In genomic region chr3:190995156-190995555, GRCh38 we compare ENCODE assay signal across 29 cellular contexts.
"Had no signal": no experiment of that assay in that cellular context is flagged by ENCODE, and none has a peak within 500 bp of the region (broad histone marks: within the 10 kb centered on the region; RNA-seq: fewer than 3 reads in every experiment).

No MANE protein-coding gene starts in this region.

- ATAC-seq: activated naive CD4-positive, alpha-beta T cell treated with anti-CD3 and anti-CD28 coated beads, Interleukin-2, amount 50 U/mL, for 72 hours; activated T-cell treated with anti-CD3 and anti-CD28 coated beads, Interleukin-2, amount 50 U/mL, for 72 hours; body of pancreas; esophagus mucosa had no signal

- DNase-seq: activated CD4-positive, alpha-beta memory T cell treated with anti-CD3 and anti-CD28 coated beads, Interleukin-2, amount 10 ng/mL, durations not matched to agents 7 days and 5 days; activated CD4-positive, alpha-beta T cell treated with anti-CD3 and anti-CD28 coated beads for 1 hour; activated CD4-positive, alpha-beta T cell treated with anti-CD3 and anti-CD28 coated beads for 4 hours; activated CD4-positive, alpha-beta T cell treated with anti-CD3 and anti-CD28 coated beads, Interleukin-2, amount 10 ng/mL, durations not matched to agents 7 days and 5 days; activated CD4-positive, alpha-beta T cell treated with anti-CD3 and anti-CD28 coated beads, Interleukin-2, amount 50 U/mL, for 4 hours; activated CD4-positive, CD25-positive, alpha-beta regulatory T cell; activated CD8-positive, alpha-beta memory T cell treated with anti-CD3 and anti-CD28 coated beads, Interleukin-2, amount 50 U/mL, for 48 hours; activated gamma-delta T cell; activated naive CD4-positive, alpha-beta T cell; activated naive CD4-positive, alpha-beta T cell treated with anti-CD3 and anti-CD28 coated beads, Interleukin-2, amount 10 ng/mL, durations not matched to agents 7 days and 5 days; activated naive CD8-positive, alpha-beta T cell treated with anti-CD3 and anti-CD28 coated beads, Interleukin-2, amount 10 ng/mL, durations not matched to agents 7 days and 5 days; activated T-cell treated with anti-CD3 and anti-CD28 coated beads for 4 hours; activated T-cell treated with anti-CD3 and anti-CD28 coated beads, Interleukin-2, amount 50 U/mL, for 24 hours; activated T-cell treated with anti-CD3 and anti-CD28 coated beads, Interleukin-2, amount 50 U/mL, for 72 hours; amniotic stem cell; anterior cingulate cortex; body of pancreas; central memory CD4-positive, alpha-beta T cell; cerebellar nuclear complex; dorsolateral prefrontal cortex; effector memory CD4-positive, alpha-beta T cell; endodermal cell; foreskin fibroblast; T-helper 2 cell had no signal

- H3K27me3 Mint-ChIP-seq: activated CD4-positive, alpha-beta memory T cell treated with anti-CD3 and anti-CD28 coated beads, Interleukin-2, amount 10 ng/mL, durations not matched to agents 7 days and 5 days; activated CD4-positive, alpha-beta T cell treated with anti-CD3 and anti-CD28 coated beads, Interleukin-2, amount 10 ng/mL, durations not matched to agents 7 days and 5 days; activated naive CD4-positive, alpha-beta T cell treated with anti-CD3 and anti-CD28 coated beads, Interleukin-2, amount 10 ng/mL, durations not matched to agents 7 days and 5 days; activated naive CD8-positive, alpha-beta T cell treated with anti-CD3 and anti-CD28 coated beads, Interleukin-2, amount 10 ng/mL, durations not matched to agents 7 days and 5 days; activated T-cell treated with anti-CD3 and anti-CD28 coated beads, Interleukin-2, amount 50 U/mL, for 24 hours; dendritic cell treated with granulocyte-macrophage colony-stimulating factor and Interleukin-4, amounts not matched to agents 40 ng/mL and 50 ng/mL, for 4 days had no signal

- H3K4me3 ChIP-seq: body of pancreas, coronary artery, dorsolateral prefrontal cortex had no signal

- H3K9me3 ChIP-seq: body of pancreas had no signal

- H3K27ac Mint-ChIP-seq: activated CD4-positive, alpha-beta memory T cell treated with anti-CD3 and anti-CD28 coated beads, Interleukin-2, amount 10 ng/mL, durations not matched to agents 7 days and 5 days; activated CD4-positive, alpha-beta T cell treated with anti-CD3 and anti-CD28 coated beads, Interleukin-2, amount 10 ng/mL, durations not matched to agents 7 days and 5 days; activated naive CD4-positive, alpha-beta T cell treated with anti-CD3 and anti-CD28 coated beads, Interleukin-2, amount 10 ng/mL, durations not matched to agents 7 days and 5 days; activated naive CD4-positive, alpha-beta T cell treated with anti-CD3 and anti-CD28 coated beads, Interleukin-2, amount 50 U/mL, for 72 hours; activated naive CD8-positive, alpha-beta T cell treated with anti-CD3 and anti-CD28 coated beads, Interleukin-2, amount 10 ng/mL, durations not matched to agents 7 days and 5 days; activated T-cell treated with anti-CD3 and anti-CD28 coated beads, Interleukin-2, amount 50 U/mL, for 24 hours; activated T-cell treated with anti-CD3 and anti-CD28 coated beads, Interleukin-2, amount 50 U/mL, for 72 hours; dendritic cell treated with granulocyte-macrophage colony-stimulating factor and Interleukin-4, amounts not matched to agents 40 ng/mL and 50 ng/mL, for 4 days; endodermal cell had no signal

- H3K27me3 ChIP-seq: body of pancreas had no signal

- H3K27ac ChIP-seq: body of pancreas, coronary artery, dorsolateral prefrontal cortex had no signal

- H3K4me1 Mint-ChIP-seq: activated CD4-positive, alpha-beta memory T cell treated with anti-CD3 and anti-CD28 coated beads, Interleukin-2, amount 10 ng/mL, durations not matched to agents 7 days and 5 days; activated CD4-positive, alpha-beta T cell treated with anti-CD3 and anti-CD28 coated beads, Interleukin-2, amount 10 ng/mL, durations not matched to agents 7 days and 5 days; activated naive CD4-positive, alpha-beta T cell treated with anti-CD3 and anti-CD28 coated beads, Interleukin-2, amount 10 ng/mL, durations not matched to agents 7 days and 5 days; activated naive CD8-positive, alpha-beta T cell treated with anti-CD3 and anti-CD28 coated beads, Interleukin-2, amount 10 ng/mL, durations not matched to agents 7 days and 5 days; endodermal cell had no signal

- H3K4me3 Mint-ChIP-seq: activated CD4-positive, alpha-beta memory T cell treated with anti-CD3 and anti-CD28 coated beads, Interleukin-2, amount 10 ng/mL, durations not matched to agents 7 days and 5 days; activated CD4-positive, alpha-beta T cell treated with anti-CD3 and anti-CD28 coated beads, Interleukin-2, amount 10 ng/mL, durations not matched to agents 7 days and 5 days; activated naive CD4-positive, alpha-beta T cell treated with anti-CD3 and anti-CD28 coated beads, Interleukin-2, amount 10 ng/mL, durations not matched to agents 7 days and 5 days; activated naive CD8-positive, alpha-beta T cell treated with anti-CD3 and anti-CD28 coated beads, Interleukin-2, amount 10 ng/mL, durations not matched to agents 7 days and 5 days; activated T-cell treated with anti-CD3 and anti-CD28 coated beads, Interleukin-2, amount 50 U/mL, for 24 hours; activated T-cell treated with anti-CD3 and anti-CD28 coated beads, Interleukin-2, amount 50 U/mL, for 72 hours; dendritic cell treated with granulocyte-macrophage colony-stimulating factor and Interleukin-4, amounts not matched to agents 40 ng/mL and 50 ng/mL, for 4 days; endodermal cell had no signal

- FAIRE-seq: frontal cortex had no signal

- H3K9me3 Mint-ChIP-seq: activated CD4-positive, alpha-beta memory T cell treated with anti-CD3 and anti-CD28 coated beads, Interleukin-2, amount 10 ng/mL, durations not matched to agents 7 days and 5 days; activated CD4-positive, alpha-beta T cell treated with anti-CD3 and anti-CD28 coated beads, Interleukin-2, amount 10 ng/mL, durations not matched to agents 7 days and 5 days; activated T-cell treated with anti-CD3 and anti-CD28 coated beads, Interleukin-2, amount 50 U/mL, for 24 hours; dendritic cell treated with granulocyte-macrophage colony-stimulating factor and Interleukin-4, amounts not matched to agents 40 ng/mL and 50 ng/mL, for 4 days; endodermal cell had no signal

- H3K4me1 ChIP-seq: body of pancreas had no signal

- H3K36me3 Mint-ChIP-seq: activated naive CD4-positive, alpha-beta T cell treated with anti-CD3 and anti-CD28 coated beads, Interleukin-2, amount 10 ng/mL, durations not matched to agents 7 days and 5 days; activated naive CD4-positive, alpha-beta T cell treated with anti-CD3 and anti-CD28 coated beads, Interleukin-2, amount 50 U/mL, for 72 hours; activated naive CD8-positive, alpha-beta T cell treated with anti-CD3 and anti-CD28 coated beads, Interleukin-2, amount 10 ng/mL, durations not matched to agents 7 days and 5 days had no signal
